ENCODE assay signal across 18 cellular contexts in the genomic region with DNA sequence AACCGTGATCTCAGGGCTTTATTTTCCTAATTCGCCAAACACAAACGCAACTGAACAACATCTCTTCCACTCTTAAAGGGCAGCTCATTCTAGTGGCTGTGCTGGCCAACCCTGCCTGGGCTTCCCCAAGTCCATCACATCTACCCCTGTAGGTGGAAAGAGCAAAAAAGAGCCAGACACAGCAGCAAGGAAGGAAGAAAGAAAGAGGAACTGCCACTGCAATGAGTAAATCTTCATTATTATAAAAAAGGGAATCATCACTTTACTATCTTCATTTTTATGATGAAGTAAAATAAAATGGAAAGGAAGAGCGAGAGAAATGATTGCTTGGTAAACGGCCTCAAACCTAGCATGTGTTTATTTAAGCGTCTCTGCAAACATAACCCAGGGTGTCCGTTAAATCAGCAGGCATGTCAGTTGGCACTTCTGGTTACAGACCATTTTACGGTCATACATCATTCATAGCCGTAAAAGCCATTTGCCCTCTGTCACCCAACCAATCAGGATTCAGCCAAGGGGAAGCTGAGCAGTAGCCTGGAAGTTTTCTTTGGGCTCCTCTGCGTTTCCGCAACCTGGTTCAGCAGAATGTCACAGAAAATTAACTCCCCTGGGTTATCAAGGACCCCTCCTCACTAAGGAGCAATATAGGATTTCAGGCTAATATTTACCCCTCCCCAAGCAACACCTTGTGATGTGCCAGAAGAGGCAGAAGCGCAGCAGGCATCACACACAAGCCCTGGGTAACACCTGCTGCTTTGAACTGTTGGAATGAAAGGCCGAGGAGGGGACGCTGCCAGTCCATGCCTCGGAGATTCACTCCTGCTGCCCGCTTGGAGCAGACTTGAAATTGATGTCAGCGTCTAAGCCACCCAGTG.
DNase-seq lines count a peak whose midpoint lies in the region; ATAC-seq, FAIRE-seq and TF ChIP-seq lines count a peak whose summit lies in the region.
"Had no signal": no experiment of that assay in that cellular context is flagged by ENCODE, and none has a peak within 500 bp of the region (broad histone marks: within the 10 kb centered on the region; RNA-seq: fewer than 3 reads in every experiment).

No MANE protein-coding gene starts in this region.

- intact Hi-C loops in CD8-positive, alpha-beta T cell (cut with DNase I, micrococcal nuclease): no loop called here

- no peaks in the 10 kb centered on the region for H3K79me2 ChIP-seq in hepatocyte

- no peak overlapping the region for H3K4me3 Mint-ChIP-seq in CD8-positive, alpha-beta T cell
- H3K4me3 Mint-ChIP-seq: neural progenitor cell had no signal

- ATAC-seq in CD8-positive, alpha-beta T cell: no peak

- no peak overlapping the region for H2AFZ ChIP-seq in hepatocyte
- H2AFZ ChIP-seq: neural progenitor cell had no signal

- WGBS in hepatocyte (ENCODE audit: low lambda C conversion rate, missing lambda C conversion rate): 76% methylated on average over 17 of the region's 17 CpGs

- TF ChIP-seq CTCF in CD8-positive, alpha-beta T cell (IDR thresholded peaks at IDR 0.05): no peak
- TF ChIP-seq CTCF in right atrium auricular region (IDR thresholded peaks at IDR 0.05) (no peak), hepatocyte (IDR thresholded peaks at IDR 0.05; ENCODE audit: poor library complexity) (no peak)

- no peaks in the 10 kb centered on the region for H3K36me3 Mint-ChIP-seq in CD8-positive, alpha-beta T cell
- H3K36me3 Mint-ChIP-seq: neural progenitor cell had no signal

- H3K9me3 ChIP-seq in CD8-positive, alpha-beta T cell (ENCODE audit: low read length): no peaks in the 10 kb centered on the region
- no peaks in the 10 kb centered on the region for H3K9me3 ChIP-seq in right atrium auricular region
- H3K9me3 ChIP-seq in hepatocyte (ENCODE audit: low read depth): peaks cover 4% of the 10 kb centered on the region

- no peaks in the 10 kb centered on the region for H3K36me3 ChIP-seq in CD8-positive, alpha-beta T cell (ENCODE audit: insufficient read depth, low read length)
- H3K36me3 ChIP-seq in right atrium auricular region: no peaks in the 10 kb centered on the region
- H3K36me3 ChIP-seq in hepatocyte (replicated peaks; ENCODE audit: insufficient read depth, low read depth): no peaks in the 10 kb centered on the region
- H3K36me3 ChIP-seq: neural progenitor cell had no signal

- CTCF ChIA-PET in CD8-positive, alpha-beta T cell (lab: Charles Lee): no interaction called here

- H3K4me1 ChIP-seq in CD8-positive, alpha-beta T cell (ENCODE audit: insufficient read depth, low read length): no peaks in the 10 kb centered on the region
- H3K4me1 ChIP-seq in right atrium auricular region (no peaks in the 10 kb centered on the region), hepatocyte (ENCODE audit: insufficient read depth) (no peaks in the 10 kb centered on the region)

- no peaks in the 10 kb centered on the region for H3K27me3 ChIP-seq in CD8-positive, alpha-beta T cell (ENCODE audit: insufficient read depth, low read length)
- H3K27me3 ChIP-seq in right atrium auricular region: no peaks in the 10 kb centered on the region
- H3K27me3 ChIP-seq in hepatocyte: peaks cover 5% of the 10 kb centered on the region
- H3K27me3 ChIP-seq: neural progenitor cell had no signal

- POLR2A ChIA-PET in CD8-positive, alpha-beta T cell (lab: Charles Lee): no interaction called here

- peak; percentile 99 for FAIRE-seq in islet of Langerhans (lab: Jason Lieb, UNC)

- no peaks in the 10 kb centered on the region for H3K27me3 Mint-ChIP-seq in CD8-positive, alpha-beta T cell (ENCODE audit: low read depth)

- no peaks in the 10 kb centered on the region for H3K4me1 Mint-ChIP-seq in CD8-positive, alpha-beta T cell (ENCODE audit: low read depth)

- H3K9me2 ChIP-seq in hepatocyte (replicated peaks; ENCODE audit: insufficient read depth): no peaks in the 10 kb centered on the region

- H3K4me2 ChIP-seq in hepatocyte: no peak overlapping the region
- H3K4me2 ChIP-seq: neural progenitor cell had no signal

- no peak overlapping the region for H3K4me3 ChIP-seq in CD8-positive, alpha-beta T cell (ENCODE audit: low read depth, low read length)
- no peak overlapping the region for H3K4me3 ChIP-seq in right atrium auricular region
- no peak overlapping the region for H3K4me3 ChIP-seq in hepatocyte
- H3K4me3 ChIP-seq: neural progenitor cell had no signal

- no peak overlapping the region for H3K27ac Mint-ChIP-seq in CD8-positive, alpha-beta T cell
- H3K27ac Mint-ChIP-seq: neural progenitor cell had no signal

- H3K9me3 Mint-ChIP-seq in CD8-positive, alpha-beta T cell: peaks cover 11% of the 10 kb centered on the region

- no peak overlapping the region for H3K27ac ChIP-seq in CD8-positive, alpha-beta T cell (ENCODE audit: low read depth, low read length)
- H3K27ac ChIP-seq in right atrium auricular region (no peak overlapping the region), hepatocyte (no peak overlapping the region)
- H3K27ac ChIP-seq: neural progenitor cell had no signal

- no peaks in the 10 kb centered on the region for H4K20me1 ChIP-seq in hepatocyte (ENCODE audit: insufficient read depth, poor library complexity, severe bottlenecking)

- DNase-seq in GDM1 (lab: John Stamatoyannopoulos, UW): peak; percentile 61
- DNase-seq in NCI-H187 (lab: John Stamatoyannopoulos, UW): peak; percentile 43 to 57
- peak; percentile 81 for DNase-seq in NCI-H774 (lab: John Stamatoyannopoulos, UW)
- DNase-seq in CD8-positive, alpha-beta T cell: no peak
- DNase-seq in HuH-7.5 (ENCODE audit: low spot score): no peak
- no peak for DNase-seq in right atrium auricular region (ENCODE audit: low spot score)
- no peak for DNase-seq in hepatocyte (ENCODE audit: low spot score)
- DNase-seq: activated CD4-positive, CD25-positive, alpha-beta regulatory T cell treated with anti-CD3 and anti-CD28 coated beads, Interleukin-2, amount 50 U/mL, for 72 hours; activated CD8-positive, alpha-beta memory T cell treated with anti-CD3 and anti-CD28 coated beads, Interleukin-2, amount 50 U/mL, for 4 hours; activated naive CD4-positive, alpha-beta T cell treated with Interleukin-2 at 50 U/mL for 16 hours; cortex of kidney; DMS79; erythroblast; retina; Right ventricle myocardium superior; T-helper 2 cell had no signal

Comparison
In these comparisons a context has a peak if more than half of its experiments do, and no peak if none do; other contexts are left out.
1. DNase-seq: peak in GDM1 (single experiment), NCI-H187 (2 of 2) and NCI-H774 (single experiment); none in CD8-positive, alpha-beta T cell (0 of 7), HuH-7.5 (single experiment), right atrium auricular region (single experiment) and hepatocyte (single experiment).